Comparison of ENCODE assay signal across 11 cellular contexts in genomic region chr14:103110681-103111296, GRCh38. TPM values are rescaled to one million over a fixed set of nuclear protein-coding genes. Genes with fewer than 3 reads are reported as not detected.
DNase-seq lines count a peak whose midpoint lies in the region; ATAC-seq and TF ChIP-seq lines count a peak whose summit lies in the region.
"Had no signal": no experiment of that assay in that cellular context is flagged by ENCODE, and none has a peak within 500 bp of the region (broad histone marks: within the 10 kb centered on the region; RNA-seq: fewer than 3 reads in every experiment).

No MANE protein-coding gene starts in this region.

- no peaks in the 10 kb centered on the region for H3K36me3 Mint-ChIP-seq in T-helper 1 cell treated with Interleukin-12 subunit alpha and Interleukin-12 subunit beta and Interleukin-4 antibody, amounts not matched to agents 30 μg/mL and 1 μg/mL, for 36 hours (ENCODE audit: low read depth)

- DNase-seq in T-helper 1 cell = no peak
- no peak for DNase-seq in RWPE1 (ENCODE audit: low spot score)
- peak in 1 of 2 donors; percentile 71 for DNase-seq in upper lobe of left lung
- DNase-seq in GM20000 (ENCODE audit: low spot score) = no peak
- no peak for DNase-seq in dorsolateral prefrontal cortex
- no peak for DNase-seq in ovary
- DNase-seq: activated CD4-positive, alpha-beta T cell treated with anti-CD3 and anti-CD28 coated beads, Interleukin-2, amount 50 U/mL, for 4 hours; cerebellar nuclear complex; NCI-H1105 treated with DMSO at 0.1 percent for 48 hours had no signal

- no peak for TF ChIP-seq RAD21 in liver (IDR thresholded peaks at IDR 0.05)

- H3K4me3 Mint-ChIP-seq in T-helper 1 cell treated with Interleukin-12 subunit alpha and Interleukin-12 subunit beta and Interleukin-4 antibody, amounts not matched to agents 30 μg/mL and 1 μg/mL, for 36 hours = peak overlapping the region; percentile 25

- POLR2A ChIA-PET in RWPE1 (lab: Yijun Ruan, JAX; ENCODE audit: low non-redundant PET) = no interaction called here

- H3K27me3 ChIP-seq in liver (ENCODE audit: control insufficient read depth in 4 of 4, insufficient read depth in 4 of 4, low read length in 3 of 4) (no peaks in the 10 kb centered on the region), upper lobe of left lung (no peaks in the 10 kb centered on the region), dorsolateral prefrontal cortex (peaks cover 0 to under 1% (median 0%) of the 10 kb centered on the region in 45 donors), ovary (no peaks in the 10 kb centered on the region)

- H3K4me3 ChIP-seq in liver (ENCODE audit: low read depth in 1 of 3, low read length in 3 of 3) (no peak overlapping the region), upper lobe of left lung (no peak overlapping the region), dorsolateral prefrontal cortex (no peak overlapping the region), ovary (no peak overlapping the region)

- H3K4me1 Mint-ChIP-seq in T-helper 1 cell treated with Interleukin-12 subunit alpha and Interleukin-12 subunit beta and Interleukin-4 antibody, amounts not matched to agents 30 μg/mL and 1 μg/mL, for 36 hours (ENCODE audit: low read depth) = peaks cover 16% of the 10 kb centered on the region

- H3K27ac Mint-ChIP-seq in T-helper 1 cell treated with Interleukin-12 subunit alpha and Interleukin-12 subunit beta and Interleukin-4 antibody, amounts not matched to agents 30 μg/mL and 1 μg/mL, for 36 hours = no peak overlapping the region

- H3K9me3 ChIP-seq in liver (ENCODE audit: control insufficient read depth in 4 of 4, low read length in 3 of 4) = no peaks in the 10 kb centered on the region
- H3K9me3 ChIP-seq in upper lobe of left lung = no peaks in the 10 kb centered on the region
- H3K9me3 ChIP-seq in ovary = no peaks in the 10 kb centered on the region

- H3K9ac ChIP-seq in liver (ENCODE audit: low read depth in 1 of 2, low read length in 2 of 2) = no peak overlapping the region

- TF ChIP-seq CTCF in RWPE1 (conservative IDR thresholded peaks at IDR 0.05; ENCODE audit: low read depth) (no peak), liver (IDR thresholded peaks at IDR 0.05; ENCODE audit: low read depth, low read length, missing input control) (no peak), upper lobe of left lung (IDR thresholded peaks at IDR 0.05) (no peak), GM20000 (IDR thresholded peaks at IDR 0.05; ENCODE audit: extremely low read depth, missing control alignments) (no peak), dorsolateral prefrontal cortex (IDR thresholded peaks at IDR 0.05 in 54 of 56, conservative IDR thresholded peaks at IDR 0.05 in 2 of 56; ENCODE audit: low read depth in 1 of 56, partially characterized antibody in 56 of 56) (no peak), ovary (IDR thresholded peaks at IDR 0.05) (no peak)

- TF ChIP-seq EP300 in upper lobe of left lung (IDR thresholded peaks at IDR 0.05) (no peak), ovary (IDR thresholded peaks at IDR 0.05) (no peak)

- H3K27ac ChIP-seq in RWPE1 (peak overlapping the region; percentile 62), liver (ENCODE audit: low read depth in 1 of 2, low read length in 2 of 2) (peak overlapping the region; percentile 42 to 64), upper lobe of left lung (peak overlapping the region in 3 of 4 donors; percentile 35 to 77 (median 69)), dorsolateral prefrontal cortex (no peak overlapping the region), ovary (peak overlapping the region in 1 of 2 donors; percentile 11)

- 42% methylated on average over 15 of the region's 15 CpGs for WGBS in liver
- 32 to 71% methylated on average over 5 to 15 of the region's 15 CpGs for WGBS in upper lobe of left lung, 2 donors
- WGBS in ovary, 3 donors = 53 to 69% (median 63%) methylated on average over 9 to 15 of the region's 15 CpGs

- intact Hi-C loops in dorsolateral prefrontal cortex (cut with DNase I) (no loop called here), ovary (cut with DNase I) (no loop called here)

- peaks cover 0 to 3% (median 0%) of the 10 kb centered on the region in 4 donors for H3K36me3 ChIP-seq in liver (ENCODE audit: control insufficient read depth in 4 of 4, insufficient read depth in 3 of 4, low read depth in 1 of 4, low read length in 3 of 4)
- H3K36me3 ChIP-seq in upper lobe of left lung = no peaks in the 10 kb centered on the region
- H3K36me3 ChIP-seq in ovary = no peaks in the 10 kb centered on the region

- TF ChIP-seq POLR2A in upper lobe of left lung (IDR thresholded peaks at IDR 0.05) (no peak), ovary (IDR thresholded peaks at IDR 0.05) (no peak)

- CTCF ChIA-PET in RWPE1 (lab: Yijun Ruan, JAX) = interaction anchor here (0.6 kb wide), 1 partner anchor 150 kb away, joined by 4 read pairs; no protein-coding TSS in a partner anchor

- H3K9me3 Mint-ChIP-seq in T-helper 1 cell treated with Interleukin-12 subunit alpha and Interleukin-12 subunit beta and Interleukin-4 antibody, amounts not matched to agents 30 μg/mL and 1 μg/mL, for 36 hours = no peaks in the 10 kb centered on the region

- H3K4me1 ChIP-seq in liver (ENCODE audit: control insufficient read depth in 4 of 4, insufficient read depth in 4 of 4, low read length in 3 of 4) (peaks cover 34 to 79% (median 56%) of the 10 kb centered on the region in 4 donors), upper lobe of left lung (peaks cover 15 to 48% (median 44%) of the 10 kb centered on the region in 4 donors), ovary (ENCODE audit: insufficient read depth) (peaks cover 14% of the 10 kb centered on the region)

- peaks cover 1% of the 10 kb centered on the region for H3K27me3 Mint-ChIP-seq in T-helper 1 cell treated with Interleukin-12 subunit alpha and Interleukin-12 subunit beta and Interleukin-4 antibody, amounts not matched to agents 30 μg/mL and 1 μg/mL, for 36 hours (ENCODE audit: low read depth)

- ATAC-seq in upper lobe of left lung (ENCODE audit: low FRiP score in 2 of 2) = peak in 1 of 2 donors; percentile 9

TF ChIP-seq in liver, 16 proteins besides CTCF, POLR2A, EP300 and RAD21 (continues in another document):
- TF ChIP-seq GABPA (IDR thresholded peaks at IDR 0.05 in 1 of 2, conservative IDR thresholded peaks at IDR 0.05 in 1 of 2) (no peak), EGR1 (IDR thresholded peaks at IDR 0.05; ENCODE audit: low read depth in 2 of 2) (no peak), MAX (IDR thresholded peaks at IDR 0.05) (no peak), YY1 (IDR thresholded peaks at IDR 0.05) (no peak), HNF4G (IDR thresholded peaks at IDR 0.05) (no peak), HNF4A (conservative IDR thresholded peaks at IDR 0.05) (no peak), RXRA (IDR thresholded peaks at IDR 0.05) (no peak), FOXA2 (IDR thresholded peaks at IDR 0.05) (no peak), JUND (IDR thresholded peaks at IDR 0.05) (no peak), NR2F2 (IDR thresholded peaks at IDR 0.05) (no peak)
- TF ChIP-seq, protein P1, sequence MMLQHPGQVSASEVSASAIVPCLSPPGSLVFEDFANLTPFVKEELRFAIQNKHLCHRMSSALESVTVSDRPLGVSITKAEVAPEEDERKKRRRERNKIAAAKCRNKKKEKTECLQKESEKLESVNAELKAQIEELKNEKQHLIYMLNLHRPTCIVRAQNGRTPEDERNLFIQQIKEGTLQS (IDR thresholded peaks at IDR 0.05) = no peak
- TF ChIP-seq, protein P2, sequence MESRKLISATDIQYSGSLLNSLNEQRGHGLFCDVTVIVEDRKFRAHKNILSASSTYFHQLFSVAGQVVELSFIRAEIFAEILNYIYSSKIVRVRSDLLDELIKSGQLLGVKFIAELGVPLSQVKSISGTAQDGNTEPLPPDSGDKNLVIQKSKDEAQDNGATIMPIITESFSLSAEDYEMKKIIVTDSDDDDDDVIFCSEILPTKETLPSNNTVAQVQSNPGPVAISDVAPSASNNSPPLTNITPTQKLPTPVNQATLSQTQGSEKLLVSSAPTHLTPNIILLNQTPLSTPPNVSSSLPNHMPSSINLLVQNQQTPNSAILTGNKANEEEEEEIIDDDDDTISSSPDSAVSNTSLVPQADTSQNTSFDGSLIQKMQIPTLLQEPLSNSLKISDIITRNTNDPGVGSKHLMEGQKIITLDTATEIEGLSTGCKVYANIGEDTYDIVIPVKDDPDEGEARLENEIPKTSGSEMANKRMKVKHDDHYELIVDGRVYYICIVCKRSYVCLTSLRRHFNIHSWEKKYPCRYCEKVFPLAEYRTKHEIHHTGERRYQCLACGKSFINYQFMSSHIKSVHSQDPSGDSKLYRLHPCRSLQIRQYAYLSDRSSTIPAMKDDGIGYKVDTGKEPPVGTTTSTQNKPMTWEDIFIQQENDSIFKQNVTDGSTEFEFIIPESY (IDR thresholded peaks at IDR 0.05) = no peak

RNA-seq across cellular contexts. Expression of gene TNFAIP2, which starts 12.5 kb away (rescaled TPM):
- total RNA-seq in liver = 10 to 100 TPM; 25.0 to 32.0 TPM
- polyA plus RNA-seq in liver = 10 to 100 TPM in 1 of 2 donors, 1 to 10 TPM in 1; 8.9 to 19.8 TPM
- 100 to 1,000 TPM in 4 of 6 donors, 10 to 100 TPM in 2; 51.2 to 542 (median 229) TPM for total RNA-seq in upper lobe of left lung
- total RNA-seq in dorsolateral prefrontal cortex = 10 to 100 TPM; 12.6 to 56.2 (median 22.2) TPM
- 100 to 1,000 TPM in 1 of 7 donors, 10 to 100 TPM in 4, 1 to 10 TPM in 2; 7.1 to 258 (median 28.1) TPM for total RNA-seq in ovary
- 10 to 100 TPM; 18.7 to 27.4 TPM for polyA plus RNA-seq in ovary

RNA-seq across cellular contexts. Expression of gene EXOC3L4, which starts 16.3 kb away (rescaled TPM):
- 10 to 100 TPM; 46.8 to 77.8 TPM for total RNA-seq in liver
- polyA plus RNA-seq in liver = 10 to 100 TPM; 24.0 to 26.6 TPM
- total RNA-seq in upper lobe of left lung = 1 to 10 TPM in 5 of 6 donors, under 1 TPM in 1; 0.30 to 7.6 (median 2.9) TPM
- under 1 TPM in 3 of 120 experiments, not detected in 117; 0.45 to 0.88 (median 0.49) TPM for total RNA-seq in dorsolateral prefrontal cortex
- total RNA-seq in ovary = 1 to 10 TPM in 3 of 7 donors, under 1 TPM in 2, not detected in 2; 0.33 to 1.2 (median 1.1) TPM
- under 1 TPM in 1 of 2 donors, not detected in 1; 0.62 TPM for polyA plus RNA-seq in ovary

RNA-seq across cellular contexts. Expression of gene LBHD2, which starts 26.8 kb away (rescaled TPM):
- total RNA-seq in liver (under 1 TPM in 1 of 2 donors, not detected in 1; 0.47 TPM), upper lobe of left lung (not detected), dorsolateral prefrontal cortex (1 to 10 TPM in 57 of 120 experiments, under 1 TPM in 20, not detected in 43; 0.58 to 5.7 (median 1.5) TPM), ovary (under 1 TPM in 1 of 7 donors, not detected in 6; 0.47 TPM)
- polyA plus RNA-seq in liver (under 1 TPM in 1 of 2 donors, not detected in 1; 0.53 TPM), ovary (not detected)

RNA-seq across cellular contexts. Expression of gene CDC42BPB, which starts 53.4 kb away (rescaled TPM):
- total RNA-seq in liver (10 to 100 TPM; 35.2 to 78.7 TPM), upper lobe of left lung (100 to 1,000 TPM; 108 to 268 (median 124) TPM), dorsolateral prefrontal cortex (100 to 1,000 TPM; 112 to 178 (median 140) TPM), ovary (100 to 1,000 TPM in 2 of 7 donors, 10 to 100 TPM in 5; 55.7 to 103 (median 82.5) TPM)
- polyA plus RNA-seq in liver (10 to 100 TPM in 1 of 2 donors, 1 to 10 TPM in 1; 4.1 to 24.3 TPM), ovary (10 to 100 TPM; 50.0 to 54.1 TPM)

Comparison
In these comparisons a context has a peak if more than half of its experiments do, and no peak if none do; other contexts are left out.
1. H3K27ac ChIP-seq: peak in RWPE1 (single experiment), liver (2 of 2) and upper lobe of left lung (3 of 4); none in dorsolateral prefrontal cortex (0 of 59).
2. RNA of gene EXOC3L4, which starts 16.3 kb away (total RNA-seq): 46.8 to 77.8 TPM in liver; 0.30 to 7.6 TPM in upper lobe of left lung, 0.33 to 1.2 TPM in ovary and 0.45 to 0.88 TPM in dorsolateral prefrontal cortex; every median in the first group is over 4 times any median in the second.